ENCODE assay signal across 1 cellular context in the genomic region with DNA sequence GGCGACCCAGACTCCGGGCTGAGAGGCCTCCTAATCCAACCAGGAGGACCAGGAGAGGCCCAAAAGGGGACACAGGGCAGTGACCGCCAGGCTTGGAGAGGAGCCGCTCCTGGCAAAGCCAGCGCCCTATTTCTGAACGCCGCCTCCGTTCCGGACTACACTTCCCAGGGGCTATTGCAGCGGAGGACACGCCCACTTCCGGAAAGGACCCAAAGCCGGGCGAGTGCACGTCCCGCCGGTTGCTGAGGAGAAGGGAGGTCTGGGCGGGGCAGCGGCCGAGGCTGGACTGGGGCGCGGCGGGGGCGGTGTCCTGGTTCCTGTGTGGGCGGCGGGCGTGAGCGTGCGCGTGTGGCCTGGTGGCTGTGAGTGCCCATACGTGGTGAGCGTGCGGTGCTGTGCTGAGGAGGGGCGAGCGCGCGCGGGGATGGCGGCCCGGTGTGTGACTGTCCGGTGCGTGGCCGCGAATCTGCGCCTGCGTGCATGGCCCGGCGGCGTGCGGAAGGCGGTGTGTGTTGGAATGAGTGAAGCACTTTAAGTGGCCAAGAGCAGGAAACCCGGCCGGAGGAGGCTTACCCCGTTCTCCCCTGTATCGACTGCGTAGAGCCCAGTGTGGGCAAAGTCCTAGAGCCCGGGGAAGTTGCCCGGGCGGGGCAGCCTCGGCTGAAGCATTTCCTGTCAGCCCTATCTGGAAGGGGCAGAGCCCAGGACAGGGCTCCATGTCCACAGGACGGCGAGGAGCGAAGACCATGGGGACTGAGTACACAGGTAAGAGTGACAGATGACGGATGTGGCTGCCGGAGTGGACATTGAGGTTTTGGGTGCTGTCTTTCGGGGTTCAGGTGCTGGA.
TF ChIP-seq lines count a peak whose summit lies in the region.

TSS of gene ZNF470 (plus strand) at position 195 of the 847 bp plus-strand sequence. CDS start 2,844 bp downstream, outside the sequence.

TF ChIP-seq in WTC11, 78 proteins besides CTCF, POLR2A, EP300 and RAD21 (continued from another document):
- TF ChIP-seq, protein P1, sequence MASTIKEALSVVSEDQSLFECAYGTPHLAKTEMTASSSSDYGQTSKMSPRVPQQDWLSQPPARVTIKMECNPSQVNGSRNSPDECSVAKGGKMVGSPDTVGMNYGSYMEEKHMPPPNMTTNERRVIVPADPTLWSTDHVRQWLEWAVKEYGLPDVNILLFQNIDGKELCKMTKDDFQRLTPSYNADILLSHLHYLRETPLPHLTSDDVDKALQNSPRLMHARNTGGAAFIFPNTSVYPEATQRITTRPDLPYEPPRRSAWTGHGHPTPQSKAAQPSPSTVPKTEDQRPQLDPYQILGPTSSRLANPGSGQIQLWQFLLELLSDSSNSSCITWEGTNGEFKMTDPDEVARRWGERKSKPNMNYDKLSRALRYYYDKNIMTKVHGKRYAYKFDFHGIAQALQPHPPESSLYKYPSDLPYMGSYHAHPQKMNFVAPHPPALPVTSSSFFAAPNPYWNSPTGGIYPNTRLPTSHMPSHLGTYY (CRISPR knock-in tag; IDR thresholded peaks at IDR 0.05), result no peak
- TF ChIP-seq ZNF416 (CRISPR knock-in tag; IDR thresholded peaks at IDR 0.05), result no peak
- no peak for TF ChIP-seq TEAD1 (CRISPR knock-in tag; IDR thresholded peaks at IDR 0.05)
- TF ChIP-seq IRF1 (CRISPR knock-in tag; IDR thresholded peaks at IDR 0.05), result no peak
TF ChIP-seq in WTC11: peak in this region for 22.
